ENCODE assay signal across 27 cellular contexts in the genomic region with DNA sequence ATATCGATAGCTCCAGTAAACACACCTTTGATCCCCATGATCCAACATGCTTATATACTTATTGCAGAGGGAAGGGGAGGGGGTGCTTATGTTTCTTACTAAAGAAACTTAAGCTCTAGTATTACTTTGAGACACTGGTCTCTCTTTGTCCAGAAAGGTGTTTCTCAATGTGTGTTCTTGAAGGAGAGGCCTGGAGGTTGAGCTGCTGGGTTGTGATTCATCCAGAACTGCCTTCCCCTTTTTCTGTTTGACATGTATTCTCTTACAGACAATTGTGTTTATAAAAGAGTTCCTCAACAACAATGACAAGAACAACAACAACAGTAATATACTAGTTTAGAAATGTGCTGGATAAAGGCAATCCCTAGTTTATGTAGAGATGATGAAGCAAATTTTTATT.
"Had no signal": no experiment of that assay in that cellular context is flagged by ENCODE, and none has a peak within 500 bp of the region (broad histone marks: within the 10 kb centered on the region; RNA-seq: fewer than 3 reads in every experiment).

No MANE protein-coding gene starts in this region.

- DNase-seq: activated CD4-positive, alpha-beta memory T cell treated with anti-CD3 and anti-CD28 coated beads, Interleukin-2, amount 10 ng/mL, durations not matched to agents 7 days and 5 days; activated CD4-positive, alpha-beta T cell treated with anti-CD3 and anti-CD28 coated beads for 1 hour; activated CD4-positive, alpha-beta T cell treated with anti-CD3 and anti-CD28 coated beads for 36 hours; activated CD4-positive, alpha-beta T cell treated with anti-CD3 and anti-CD28 coated beads for 48 hours; activated CD4-positive, alpha-beta T cell treated with anti-CD3 and anti-CD28 coated beads, Interleukin-2, amount 10 ng/mL, durations not matched to agents 7 days and 5 days; activated CD4-positive, alpha-beta T cell treated with anti-CD3 and anti-CD28 coated beads, Interleukin-2, amount 50 U/mL, for 48 hours; activated CD4-positive, CD25-positive, alpha-beta regulatory T cell; activated CD8-positive, alpha-beta memory T cell treated with anti-CD3 and anti-CD28 coated beads for 24 hours; activated CD8-positive, alpha-beta memory T cell treated with anti-CD3 and anti-CD28 coated beads, Interleukin-2, amount 10 ng/mL, durations not matched to agents 7 days and 5 days; activated CD8-positive, alpha-beta memory T cell treated with anti-CD3 and anti-CD28 coated beads, Interleukin-2, amount 50 U/mL, for 48 hours; activated CD8-positive, alpha-beta T cell treated with anti-CD3 and anti-CD28 coated beads, Interleukin-2, amount 10 ng/mL, durations not matched to agents 7 days and 5 days; activated effector memory CD4-positive, alpha-beta T cell treated with Interleukin-2 at 50 U/mL for 16 hours; activated gamma-delta T cell; activated naive CD4-positive, alpha-beta T cell treated with anti-CD3 and anti-CD28 coated beads, Interleukin-2, amount 10 ng/mL, durations not matched to agents 7 days and 5 days; activated naive CD4-positive, alpha-beta T cell treated with Interleukin-2 at 50 U/mL for 16 hours; activated naive CD8-positive, alpha-beta T cell treated with anti-CD3 and anti-CD28 coated beads, Interleukin-2, amount 10 ng/mL, durations not matched to agents 7 days and 5 days; activated naive CD8-positive, alpha-beta T cell treated with anti-CD3 and anti-CD28 coated beads, Interleukin-2, amount 50 U/mL, for 24 hours; activated T-cell treated with anti-CD3 and anti-CD28 coated beads, Interleukin-2, amount 50 U/mL, for 24 hours; activated T-cell treated with anti-CD3 and anti-CD28 coated beads, Interleukin-2, amount 50 U/mL, for 48 hours; amygdala; anterior cingulate cortex; central memory CD4-positive, alpha-beta T cell; T-helper 1 cell; T-helper 2 cell; T-helper 9 cell; WERI-Rb-1 had no signal

- H3K4me3 ChIP-seq: ascending aorta had no signal
